8 cellular contexts compared by ENCODE assay signal in genomic region chr19:46715620-46716012, GRCh38. TPM values are rescaled to one million over a fixed set of nuclear protein-coding genes. Genes with fewer than 3 reads are reported as not detected.
A peak's percentile ranks its signal among the peaks of the same experiment; 100 is the strongest.
DNase-seq lines count a peak whose midpoint lies in the region; ATAC-seq and TF ChIP-seq lines count a peak whose summit lies in the region.

No MANE protein-coding gene starts in this region.

- ATAC-seq in HG03135 (IDR thresholded peaks at IDR 0.05; ENCODE audit: unreplicated experiment) (no peak), HG03565 (IDR thresholded peaks at IDR 0.05; ENCODE audit: unreplicated experiment) (no peak)

- H3K9me3 Mint-ChIP-seq in CD8-positive, alpha-beta memory T cell: no peaks in the 10 kb centered on the region

- no peak for DNase-seq in CD8-positive, alpha-beta memory T cell
- DNase-seq in epithelial cell of esophagus (ENCODE audit: low read depth): no peak
- DNase-seq in NCI-H1105 (lab: John Stamatoyannopoulos, UW): no peak
- no peak for DNase-seq in activated gamma-delta T cell (lab: John Stamatoyannopoulos, UW)

- H4K20me1 ChIP-seq in OCI-LY3 (ENCODE audit: insufficient read depth, low read length): peaks cover 5% of the 10 kb centered on the region; the same call in 1 of the 2 replicates

- no peaks in the 10 kb centered on the region for H3K9me3 ChIP-seq in CD8-positive, alpha-beta memory T cell (ENCODE audit: low read length)
- no peaks in the 10 kb centered on the region for H3K9me3 ChIP-seq in OCI-LY3 (ENCODE audit: insufficient read depth, low read length)
- no peaks in the 10 kb centered on the region for H3K9me3 ChIP-seq in neuron (ENCODE audit: low read length)

- peak overlapping the region; percentile 95 for H3K4me2 ChIP-seq in OCI-LY3 (ENCODE audit: low read length)

- peak overlapping the region; percentile 93 for H3K9ac ChIP-seq in OCI-LY3 (ENCODE audit: low read length)

- H2AFZ ChIP-seq in OCI-LY3 (ENCODE audit: low read depth, low read length) (no peak overlapping the region), neuron (ENCODE audit: low read depth, low read length) (no peak overlapping the region)

- H3K36me3 Mint-ChIP-seq in CD8-positive, alpha-beta memory T cell: peaks cover 0 to 46% (median 0%) of the 10 kb centered on the region in 3 donors

- TF ChIP-seq CTCF in OCI-LY3 (IDR thresholded peaks at IDR 0.05; ENCODE audit: low read depth, low read length) (no peak), epithelial cell of esophagus (IDR thresholded peaks at IDR 0.05; ENCODE audit: insufficient read depth, low read depth, low read length, missing control alignments) (no peak)

- H3K4me3 ChIP-seq in CD8-positive, alpha-beta memory T cell (ENCODE audit: low read length): peak overlapping the region; percentile 90
- peak overlapping the region; percentile 94 for H3K4me3 ChIP-seq in OCI-LY3 (ENCODE audit: low read length)
- H3K4me3 ChIP-seq in epithelial cell of esophagus (ENCODE audit: low read length): peak overlapping the region; percentile 92
- H3K4me3 ChIP-seq in neuron (ENCODE audit: low read length): peak overlapping the region; percentile 98

- CTCF ChIA-PET in CD8-positive, alpha-beta memory T cell (lab: Charles Lee): interaction anchor here (1.1 to 3.4 kb wide), 5 partner anchors 11 to 125 kb away, joined by 3 to 39 read pairs (median 8); no protein-coding TSS in a partner anchor

- peak overlapping the region; percentile 94 to 98 (median 95) for H3K4me3 Mint-ChIP-seq in CD8-positive, alpha-beta memory T cell

- POLR2A ChIA-PET in CD8-positive, alpha-beta memory T cell (lab: Charles Lee): interaction anchor here (0.6 kb wide), 1 partner anchor 62 kb away, joined by 3 read pairs; no protein-coding TSS in a partner anchor

- peak overlapping the region; percentile 93 to 99 (median 97) for H3K27ac Mint-ChIP-seq in CD8-positive, alpha-beta memory T cell

- peaks cover 24% of the 10 kb centered on the region for H3K79me2 ChIP-seq in OCI-LY3 (ENCODE audit: low read length)

- peak overlapping the region; percentile 92 for H3K27ac ChIP-seq in CD8-positive, alpha-beta memory T cell (ENCODE audit: low read depth, low read length)
- H3K27ac ChIP-seq in OCI-LY3 (ENCODE audit: low read length): peak overlapping the region; percentile 66

- no peaks in the 10 kb centered on the region for H3K27me3 ChIP-seq in CD8-positive, alpha-beta memory T cell (ENCODE audit: insufficient read depth, low read length, poor library complexity, severe bottlenecking)
- H3K27me3 ChIP-seq in OCI-LY3 (ENCODE audit: low read depth, low read length): no peaks in the 10 kb centered on the region
- no peaks in the 10 kb centered on the region for H3K27me3 ChIP-seq in neuron (ENCODE audit: insufficient read depth, low read length)

- H3K4me1 ChIP-seq in CD8-positive, alpha-beta memory T cell (ENCODE audit: insufficient read depth, low read length): peaks cover 37% of the 10 kb centered on the region
- H3K4me1 ChIP-seq in OCI-LY3 (ENCODE audit: low read length): peaks cover 42% of the 10 kb centered on the region
- peaks cover 10% of the 10 kb centered on the region for H3K4me1 ChIP-seq in neuron (ENCODE audit: insufficient read depth, low read length)

- no peaks in the 10 kb centered on the region for H3K36me3 ChIP-seq in CD8-positive, alpha-beta memory T cell (ENCODE audit: insufficient read depth, low read length)
- H3K36me3 ChIP-seq in OCI-LY3 (replicated peaks; ENCODE audit: low read depth, low read length) (peaks cover 18% of the 10 kb centered on the region), neuron (ENCODE audit: insufficient read depth, low read length) (peaks cover 24% of the 10 kb centered on the region)

- H3K27me3 Mint-ChIP-seq in CD8-positive, alpha-beta memory T cell: no peaks in the 10 kb centered on the region

- H3K4me1 Mint-ChIP-seq in CD8-positive, alpha-beta memory T cell: peaks cover 42 to 68% (median 54%) of the 10 kb centered on the region in 3 donors

RNA-seq across cellular contexts. Expression of gene PRKD2, which starts 1.3 kb away (rescaled TPM):
- 10 to 100 TPM; 61.6 to 63.8 TPM for total RNA-seq in CD8-positive, alpha-beta memory T cell
- 88.0 TPM for polyA plus RNA-seq in CD8-positive, alpha-beta memory T cell

RNA-seq across cellular contexts. Expression of gene FKRP, which starts 30.2 kb away (rescaled TPM):
- total RNA-seq in CD8-positive, alpha-beta memory T cell: 10 to 100 TPM; 21.6 to 24.4 TPM
- 6.4 TPM for polyA plus RNA-seq in CD8-positive, alpha-beta memory T cell

RNA-seq across cellular contexts. Expression of gene STRN4, which starts 30.6 kb away (rescaled TPM):
- total RNA-seq in CD8-positive, alpha-beta memory T cell: 10 to 100 TPM; 68.8 to 70.4 TPM
- polyA plus RNA-seq in CD8-positive, alpha-beta memory T cell: 23.2 TPM

RNA-seq across cellular contexts. Expression of gene DACT3, which starts 54.6 kb away (rescaled TPM):
- 1 to 10 TPM; 2.5 TPM for total RNA-seq in CD8-positive, alpha-beta memory T cell
- not detected for polyA plus RNA-seq in CD8-positive, alpha-beta memory T cell
